ENCODE assay signal across 16 cellular contexts in genomic region chr2:239467281-239467955, GRCh38.
DNase-seq lines count a peak whose midpoint lies in the region; ATAC-seq and TF ChIP-seq lines count a peak whose summit lies in the region.
"Had no signal": no experiment of that assay in that cellular context is flagged by ENCODE, and none has a peak within 500 bp of the region (broad histone marks: within the 10 kb centered on the region; RNA-seq: fewer than 3 reads in every experiment).

No MANE protein-coding gene starts in this region.

- in situ Hi-C loops in IMR-90 (cut with MboI; ENCODE audit: low sequenced_read_pairs) = no loop called here

- H3K36me3 ChIP-seq in IMR-90 (ENCODE audit: control insufficient read depth, insufficient read depth, low read length) (no peaks in the 10 kb centered on the region), trophoblast cell (ENCODE audit: control insufficient read depth in 1 of 2, insufficient read depth in 2 of 2, low read length in 2 of 2) (no peaks in the 10 kb centered on the region)

- no peak for ATAC-seq in IMR-90 (ENCODE audit: low read depth)
- ATAC-seq: PC-3 had no signal

- DNase-seq in H9 (peak; percentile 7), IMR-90 (no peak), islet precursor cell (peak; percentile 14), trophoblast cell (no peak), erythroblast (lab: John Stamatoyannopoulos, UW) (no peak), GM19240 (ENCODE audit: insufficient read length, low spot score) (no peak), DMS153 (lab: John Stamatoyannopoulos, UW) (no peak)
- no peak for DNase-seq in stimulated activated naive CD4-positive, alpha-beta T cell treated with Interleukin-2 at 50 U/mL for 16 hours (lab: John Stamatoyannopoulos, UW)
- DNase-seq: CD4-positive, CD25-positive, alpha-beta regulatory T cell; DMS53; HCEC 1CT; NCI-H1436; NCI-H2029 treated with DMSO at 0.1 percent for 48 hours; NCI-H82; PC-3 had no signal

- H3K4me3 ChIP-seq in IMR-90 (ENCODE audit: insufficient read depth, low read depth, low read length) = no peak overlapping the region
- peak overlapping the region; percentile 45 for H3K4me3 ChIP-seq in trophoblast cell (ENCODE audit: low read depth, low read length)

- H3K4me1 ChIP-seq in H9 (ENCODE audit: insufficient read depth, low read length) (no peaks in the 10 kb centered on the region), IMR-90 (ENCODE audit: control insufficient read depth, insufficient read depth, low read length) (no peaks in the 10 kb centered on the region), trophoblast cell (ENCODE audit: control insufficient read depth in 1 of 2, insufficient read depth in 2 of 2, low read length in 2 of 2) (no peaks in the 10 kb centered on the region)

- H3K56ac ChIP-seq in H9 (ENCODE audit: insufficient read length, low read depth, low read length) = no peak overlapping the region
- H3K56ac ChIP-seq in IMR-90 (ENCODE audit: extremely low read depth, insufficient read depth, low read length) = no peak overlapping the region

- POLR2A ChIA-PET in IMR-90 (lab: Charles Lee; ENCODE audit: unreplicated experiment) = no interaction called here

- H3K27ac ChIP-seq in H9 (ENCODE audit: insufficient read length, low read depth, low read length) (no peak overlapping the region), IMR-90 (ENCODE audit: insufficient read depth, low read length) (no peak overlapping the region), trophoblast cell (ENCODE audit: low read depth, low read length) (no peak overlapping the region)
- H3K27ac ChIP-seq: KMS-11 had no signal

- no peak overlapping the region for H3K4me3 Mint-ChIP-seq in H9
- H3K4me3 Mint-ChIP-seq: CD4-positive, CD25-positive, alpha-beta regulatory T cell had no signal

- no peak overlapping the region for H3K4me2 ChIP-seq in H9 (ENCODE audit: insufficient read depth, insufficient read length, low read length)
- no peak overlapping the region for H3K4me2 ChIP-seq in IMR-90 (ENCODE audit: low read depth, low read length)
- H3K4me2 ChIP-seq in trophoblast cell (ENCODE audit: low read length) = no peak overlapping the region
- H3K4me2 ChIP-seq: KMS-11 had no signal

- H4K91ac ChIP-seq in H9 (ENCODE audit: insufficient read length, low read depth, low read length) (no peak overlapping the region), IMR-90 (ENCODE audit: insufficient read depth, low read depth, low read length) (no peak overlapping the region), trophoblast cell (ENCODE audit: low read depth, low read length) (no peak overlapping the region)

- H3K9me3 Mint-ChIP-seq in H9 = peaks cover 11 to 12% of the 10 kb centered on the region in 2 experiments; a peak in 4 of 5 replicates
- H3K9me3 Mint-ChIP-seq: CD4-positive, CD25-positive, alpha-beta regulatory T cell had no signal

- H3T11ph ChIP-seq in H9 (ENCODE audit: low read length) = no peak overlapping the region

- H4K8ac ChIP-seq in H9 (replicated peaks; ENCODE audit: insufficient read length, low read depth, low read length) (no peak overlapping the region), IMR-90 (ENCODE audit: low read depth in 2 of 2, low read length in 2 of 2) (no peak overlapping the region), trophoblast cell (ENCODE audit: low read depth, low read length) (no peak overlapping the region)

- no peak overlapping the region for H2BK15ac ChIP-seq in H9 (ENCODE audit: low read depth, low read length)
- no peak overlapping the region for H2BK15ac ChIP-seq in IMR-90 (ENCODE audit: low read depth, low read length)

- no peaks in the 10 kb centered on the region for H3K9me1 ChIP-seq in IMR-90 (ENCODE audit: insufficient read depth, low read length)

- H3K23me2 ChIP-seq in H9 (ENCODE audit: insufficient read length, low read depth, low read length, poor library complexity, severe bottlenecking) = no peaks in the 10 kb centered on the region

- H2BK20ac ChIP-seq in H9 (ENCODE audit: low read depth, low read length, poor library complexity, severe bottlenecking) (no peak overlapping the region), IMR-90 (ENCODE audit: low read depth, low read length) (no peak overlapping the region)

- CTCF ChIA-PET in IMR-90 (lab: Yijun Ruan, JAX) = no interaction called here

- H3K9ac ChIP-seq in H9 (ENCODE audit: extremely low read depth, insufficient read length, low read length) (no peak overlapping the region), IMR-90 (ENCODE audit: low read depth, low read length) (no peak overlapping the region), trophoblast cell (ENCODE audit: low read length) (no peak overlapping the region)
- H3K9ac ChIP-seq: KMS-11 had no signal

- H4K12ac ChIP-seq in trophoblast cell (ENCODE audit: low read depth, low read length) = no peak overlapping the region

- H3K79me2 ChIP-seq in H9 (ENCODE audit: insufficient read depth, low read length) = no peaks in the 10 kb centered on the region; the same call in 1 of the 2 replicates
- no peaks in the 10 kb centered on the region for H3K79me2 ChIP-seq in trophoblast cell (ENCODE audit: control insufficient read depth, insufficient read depth, low read length, poor library complexity)

- no peaks in the 10 kb centered on the region for H3K27me3 ChIP-seq in H9 (ENCODE audit: insufficient read depth, low read length)
- no peaks in the 10 kb centered on the region for H3K27me3 ChIP-seq in IMR-90 (ENCODE audit: control insufficient read depth, insufficient read depth, low read length)
- H3K27me3 ChIP-seq in trophoblast cell (ENCODE audit: insufficient read depth, low read length) = no peaks in the 10 kb centered on the region

- TF ChIP-seq RAD21 in IMR-90 (IDR thresholded peaks at IDR 0.05; ENCODE audit: low read length) = no peak

- H3K14ac ChIP-seq in H9 (ENCODE audit: insufficient read depth, low read length) = no peak overlapping the region
- H3K14ac ChIP-seq in IMR-90 (replicated peaks; ENCODE audit: low read depth, low read length) = no peak overlapping the region
- H3K14ac ChIP-seq in trophoblast cell (ENCODE audit: low read length) = no peak overlapping the region

- peaks cover 8% of the 10 kb centered on the region for H3K27me3 Mint-ChIP-seq in H9 (ENCODE audit: low read depth)
- H3K27me3 Mint-ChIP-seq: CD4-positive, CD25-positive, alpha-beta regulatory T cell had no signal

- TF ChIP-seq POLR2A in IMR-90 (IDR thresholded peaks at IDR 0.05; ENCODE audit: low read depth, low read length) = no peak
- no peak for TF ChIP-seq POLR2A in erythroblast (IDR thresholded peaks at IDR 0.05; ENCODE audit: low read length)

- TF ChIP-seq CTCF in H9 (conservative IDR thresholded peaks at IDR 0.05) = no peak
- TF ChIP-seq CTCF in IMR-90 (conservative IDR thresholded peaks at IDR 0.05; ENCODE audit: low read depth, low read length) = no peak

- BruUV-seq in IMR-90 (replicated peaks; lab: Mats Ljungman, UMichigan) = no TSS peak

- peak overlapping the region; percentile 6 for H4K5ac ChIP-seq in H9 (ENCODE audit: insufficient read length, low read depth, low read length)
- no peak overlapping the region for H4K5ac ChIP-seq in IMR-90 (ENCODE audit: low read depth, low read length)

- H3K23ac ChIP-seq in H9 (ENCODE audit: insufficient read length, low read depth, low read length) = no peak overlapping the region
- no peak overlapping the region for H3K23ac ChIP-seq in IMR-90 (ENCODE audit: low read depth, low read length)
- no peak overlapping the region for H3K23ac ChIP-seq in trophoblast cell (ENCODE audit: low read length)

- H3K4me1 Mint-ChIP-seq in H9 = no peaks in the 10 kb centered on the region; a peak in 2 of 4 replicates
- H3K4me1 Mint-ChIP-seq: CD4-positive, CD25-positive, alpha-beta regulatory T cell had no signal

- no peak overlapping the region for H3K18ac ChIP-seq in H9 (ENCODE audit: insufficient read length, low read depth, low read length)
- H3K18ac ChIP-seq in IMR-90 (ENCODE audit: low read depth, low read length) = no peak overlapping the region
- no peak overlapping the region for H3K18ac ChIP-seq in trophoblast cell (ENCODE audit: low read length)

- H3K4ac ChIP-seq in H9 (ENCODE audit: low read depth, low read length) = no peak overlapping the region
- no peak overlapping the region for H3K4ac ChIP-seq in IMR-90 (ENCODE audit: low read depth, low read length)
- no peak overlapping the region for H3K4ac ChIP-seq in trophoblast cell (ENCODE audit: low read depth, low read length)

- no peak overlapping the region for H2BK120ac ChIP-seq in H9 (ENCODE audit: low read depth, low read length, poor library complexity, severe bottlenecking)
- H2BK120ac ChIP-seq in IMR-90 (ENCODE audit: low read depth, low read length) = no peak overlapping the region
- no peak overlapping the region for H2BK120ac ChIP-seq in trophoblast cell (ENCODE audit: insufficient read depth, low read length, poor library complexity)

- H3K79me1 ChIP-seq in H9 (ENCODE audit: insufficient read depth, low read depth, low read length, poor library complexity, severe bottlenecking) (no peaks in the 10 kb centered on the region), IMR-90 (ENCODE audit: low read depth in 1 of 2, low read length in 2 of 2) (no peaks in the 10 kb centered on the region), trophoblast cell (ENCODE audit: low read length) (no peaks in the 10 kb centered on the region)

- H2AFZ ChIP-seq in H9 (ENCODE audit: low read length) (no peak overlapping the region), IMR-90 (replicated peaks; ENCODE audit: low read length, poor library complexity) (peak overlapping the region; percentile 21), trophoblast cell (ENCODE audit: insufficient read depth, low read length, poor library complexity) (no peak overlapping the region)

- H3K9me3 ChIP-seq in H9 (ENCODE audit: control insufficient read depth, low read depth, low read length) (no peaks in the 10 kb centered on the region), IMR-90 (ENCODE audit: control insufficient read depth, insufficient read depth, low read length) (peaks cover 9% of the 10 kb centered on the region), trophoblast cell (ENCODE audit: insufficient read depth, low read depth, low read length) (peaks cover 40% of the 10 kb centered on the region)

- H2BK12ac ChIP-seq in H9 (ENCODE audit: insufficient read length, low read depth, low read length) = no peak overlapping the region
- H2BK12ac ChIP-seq in trophoblast cell (ENCODE audit: low read length) = no peak overlapping the region

- dilution Hi-C loops in IMR-90 (cut with HindIII; ENCODE audit: low sequenced_read_pairs, unreplicated experiment) = no loop called here

- intact Hi-C loops in IMR-90 (cut with micrococcal nuclease) = no loop called here

- no peak overlapping the region for H2BK5ac ChIP-seq in H9 (ENCODE audit: insufficient read length, low read length)
- H2BK5ac ChIP-seq in IMR-90 (ENCODE audit: low read depth, low read length, poor library complexity, severe bottlenecking) = peak overlapping the region; percentile 68
- no peak overlapping the region for H2BK5ac ChIP-seq in trophoblast cell (ENCODE audit: low read depth, low read length, poor library complexity)

- H3K36me3 Mint-ChIP-seq in H9 (ENCODE audit: insufficient read depth in 1 of 3, low read depth in 3 of 3) = peaks cover 0 to 3% (median 2%) of the 10 kb centered on the region in 3 experiments; a peak in 3 of 7 replicates
- H3K36me3 Mint-ChIP-seq: CD4-positive, CD25-positive, alpha-beta regulatory T cell had no signal

- H3K27ac Mint-ChIP-seq in H9 = no peak overlapping the region
- H3K27ac Mint-ChIP-seq: CD4-positive, CD25-positive, alpha-beta regulatory T cell had no signal

- H2AK5ac ChIP-seq in H9 (ENCODE audit: insufficient read length, low read length) (no peak overlapping the region), IMR-90 (ENCODE audit: low read depth, low read length) (no peak overlapping the region), trophoblast cell (ENCODE audit: low read length) (no peak overlapping the region)

- WGBS in H9 (ENCODE audit: extremely low coverage, insufficient read length, low lambda C conversion rate) = 100% methylated on average over 3 of the region's 7 CpGs
- WGBS in IMR-90 (ENCODE audit: extremely low coverage in 2 of 2, insufficient read length in 1 of 2), 2 experiments = 65% methylated on average over 5 of the region's 7 CpGs; no CpG with 5 or more reads in 1 of the 2 experiments
- 100% methylated on average over 1 of the region's 7 CpGs for whole genome bisulfite sequencing in trophoblast cell (ENCODE audit: extremely low coverage, insufficient coverage, insufficient read length)

- peaks cover 3% of the 10 kb centered on the region for H4K20me1 ChIP-seq in H9 (ENCODE audit: control insufficient read depth, insufficient read depth, insufficient read length)
- no peaks in the 10 kb centered on the region for H4K20me1 ChIP-seq in IMR-90 (ENCODE audit: insufficient read depth, low read length)

- no peak overlapping the region for H2AK9ac ChIP-seq in IMR-90 (replicated peaks; ENCODE audit: low read depth, low read length, poor library complexity)

Comparison
In these comparisons a context has a peak if more than half of its experiments do, and no peak if none do; other contexts are left out.
1. DNase-seq: peak in H9 (single experiment) and islet precursor cell (single experiment); none in IMR-90 (single experiment), trophoblast cell (0 of 2), erythroblast (0 of 2), stimulated activated naive CD4-positive, alpha-beta T cell treated with Interleukin-2 at 50 U/mL for 16 hours (single experiment), GM19240 (single experiment) and DMS153 (single experiment).